13 cellular contexts compared by ENCODE assay signal in the genomic region with DNA sequence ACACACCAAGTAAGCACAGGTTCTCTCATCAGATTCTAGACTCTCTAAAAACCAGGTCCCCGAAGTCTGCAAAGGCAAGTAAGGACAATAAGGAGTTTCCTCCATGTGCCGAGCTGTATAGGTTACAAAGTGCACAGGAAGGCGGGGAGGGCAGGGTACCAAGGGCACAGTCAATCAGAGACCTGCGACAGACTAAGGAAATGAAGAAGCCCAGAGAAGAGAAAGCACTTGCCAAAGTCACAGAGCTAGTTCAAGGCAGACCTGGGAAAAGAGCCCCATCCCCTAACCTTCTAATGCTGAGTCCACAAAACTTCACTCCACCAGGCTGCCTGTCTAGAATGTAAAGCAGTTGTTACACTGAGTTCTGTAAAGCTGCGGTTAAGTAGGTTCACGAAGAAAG. TPM values are rescaled to one million over a fixed set of nuclear protein-coding genes. Genes with fewer than 3 reads are reported as not detected.
DNase-seq lines count a peak whose midpoint lies in the region; ATAC-seq lines count a peak whose summit lies in the region.
"Had no signal": no experiment of that assay in that cellular context is flagged by ENCODE, and none has a peak within 500 bp of the region (broad histone marks: within the 10 kb centered on the region; RNA-seq: fewer than 3 reads in every experiment).

No MANE protein-coding gene starts in this region.

- no peak for DNase-seq in T-helper 1 cell
- DNase-seq in activated CD4-positive, alpha-beta memory T cell treated with anti-CD3 and anti-CD28 coated beads, Interleukin-2, amount 10 ng/mL, durations not matched to agents 7 days and 5 days = no peak
- DNase-seq in stimulated activated naive CD8-positive, alpha-beta T cell treated with anti-CD3 and anti-CD28 coated beads, Interleukin-15, amount 100 ng/mL, for 72 hours = no peak
- no peak for DNase-seq in kidney glomerular epithelial cell (lab: John Stamatoyannopoulos, UW)
- DNase-seq in ACHN = no peak
- DNase-seq: 8988T; aorta; NCI-H1436 treated with DMSO at 0.1 percent for 48 hours; stimulated activated CD4-positive, alpha-beta T cell treated with anti-CD3 and anti-CD28 coated beads, Interleukin-2, amount 100 ng/mL, for 48 hours; SW 1271 had no signal

- no peaks in the 10 kb centered on the region for H3K9me3 ChIP-seq in iPS-15b (ENCODE audit: control insufficient read depth, insufficient read depth, low read length)

- H3K9ac ChIP-seq in iPS-15b (ENCODE audit: low read depth, low read length) = no peak overlapping the region

- peak overlapping the region; percentile 92 for H3K4me3 Mint-ChIP-seq in T-helper 1 cell treated with Interleukin-12 subunit alpha and Interleukin-12 subunit beta and Interleukin-4 antibody, amounts not matched to agents 30 μg/mL and 1 μg/mL, for 36 hours
- H3K4me3 Mint-ChIP-seq in activated CD4-positive, alpha-beta memory T cell treated with anti-CD3 and anti-CD28 coated beads, Interleukin-2, amount 10 ng/mL, durations not matched to agents 7 days and 5 days = peak overlapping the region; percentile 63
- H3K4me3 Mint-ChIP-seq in stimulated activated naive CD8-positive, alpha-beta T cell treated with anti-CD3 and anti-CD28 coated beads, Interleukin-15, amount 100 ng/mL, for 72 hours = peak overlapping the region; percentile 91

- peaks cover 38% of the 10 kb centered on the region for H3K36me3 ChIP-seq in iPS-15b (ENCODE audit: control insufficient read depth, insufficient read depth, low read length)

- no peaks in the 10 kb centered on the region for H3K9me3 Mint-ChIP-seq in T-helper 1 cell treated with Interleukin-12 subunit alpha and Interleukin-12 subunit beta and Interleukin-4 antibody, amounts not matched to agents 30 μg/mL and 1 μg/mL, for 36 hours
- H3K9me3 Mint-ChIP-seq in activated CD4-positive, alpha-beta memory T cell treated with anti-CD3 and anti-CD28 coated beads, Interleukin-2, amount 10 ng/mL, durations not matched to agents 7 days and 5 days = no peaks in the 10 kb centered on the region
- no peaks in the 10 kb centered on the region for H3K9me3 Mint-ChIP-seq in stimulated activated naive CD8-positive, alpha-beta T cell treated with anti-CD3 and anti-CD28 coated beads, Interleukin-15, amount 100 ng/mL, for 72 hours

- CTCF ChIA-PET in activated CD4-positive, alpha-beta memory T cell treated with anti-CD3 and anti-CD28 coated beads, Interleukin-2, amount 10 ng/mL, durations not matched to agents 7 days and 5 days (lab: Charles Lee) = interaction anchor here (3.1 kb wide), 1 partner anchor 15 kb away, joined by 8 read pairs; no protein-coding TSS in a partner anchor

- H3K4me3 ChIP-seq in iPS-15b (ENCODE audit: low read depth, low read length) = peak overlapping the region; percentile 22

- in situ Hi-C loops in ACHN (cut with HindIII; ENCODE audit: low pct_ligation_motif_present, low pct_unique_long_range_greater_than_20kb, low sequenced_read_pairs) = no loop called here

- peak overlapping the region; percentile 77 for H3K27ac Mint-ChIP-seq in T-helper 1 cell treated with Interleukin-12 subunit alpha and Interleukin-12 subunit beta and Interleukin-4 antibody, amounts not matched to agents 30 μg/mL and 1 μg/mL, for 36 hours
- peak overlapping the region; percentile 60 for H3K27ac Mint-ChIP-seq in activated CD4-positive, alpha-beta memory T cell treated with anti-CD3 and anti-CD28 coated beads, Interleukin-2, amount 10 ng/mL, durations not matched to agents 7 days and 5 days
- H3K27ac Mint-ChIP-seq in stimulated activated naive CD8-positive, alpha-beta T cell treated with anti-CD3 and anti-CD28 coated beads, Interleukin-15, amount 100 ng/mL, for 72 hours = peak overlapping the region in 1 of 2 donors; percentile 89

- POLR2A ChIA-PET in activated CD4-positive, alpha-beta memory T cell treated with anti-CD3 and anti-CD28 coated beads, Interleukin-2, amount 10 ng/mL, durations not matched to agents 7 days and 5 days (lab: Charles Lee) = interaction anchor here (1.0 to 1.2 kb wide), 2 partner anchors 70 to 207 kb away, joined by 3 to 5 read pairs; no protein-coding TSS in a partner anchor

- no peaks in the 10 kb centered on the region for H3K27me3 ChIP-seq in iPS-15b (ENCODE audit: control insufficient read depth, insufficient read depth, low read length)

- peaks cover 15% of the 10 kb centered on the region for H3K36me3 Mint-ChIP-seq in T-helper 1 cell treated with Interleukin-12 subunit alpha and Interleukin-12 subunit beta and Interleukin-4 antibody, amounts not matched to agents 30 μg/mL and 1 μg/mL, for 36 hours (ENCODE audit: low read depth)
- H3K36me3 Mint-ChIP-seq in activated CD4-positive, alpha-beta memory T cell treated with anti-CD3 and anti-CD28 coated beads, Interleukin-2, amount 10 ng/mL, durations not matched to agents 7 days and 5 days (ENCODE audit: low read depth) = peaks cover 21% of the 10 kb centered on the region

- no peak for ATAC-seq in stimulated activated naive CD8-positive, alpha-beta T cell treated with anti-CD3 and anti-CD28 coated beads, Interleukin-15, amount 100 ng/mL, for 72 hours
- ATAC-seq in GM19463 (IDR thresholded peaks at IDR 0.05; ENCODE audit: unreplicated experiment) = no peak

- no peaks in the 10 kb centered on the region for H3K27me3 Mint-ChIP-seq in T-helper 1 cell treated with Interleukin-12 subunit alpha and Interleukin-12 subunit beta and Interleukin-4 antibody, amounts not matched to agents 30 μg/mL and 1 μg/mL, for 36 hours (ENCODE audit: low read depth)
- H3K27me3 Mint-ChIP-seq in activated CD4-positive, alpha-beta memory T cell treated with anti-CD3 and anti-CD28 coated beads, Interleukin-2, amount 10 ng/mL, durations not matched to agents 7 days and 5 days = no peaks in the 10 kb centered on the region
- no peaks in the 10 kb centered on the region for H3K27me3 Mint-ChIP-seq in stimulated activated naive CD8-positive, alpha-beta T cell treated with anti-CD3 and anti-CD28 coated beads, Interleukin-15, amount 100 ng/mL, for 72 hours

- peaks cover 3% of the 10 kb centered on the region for H3K4me1 ChIP-seq in iPS-15b (ENCODE audit: control insufficient read depth, insufficient read depth, low read length)

- peaks cover 24% of the 10 kb centered on the region for H3K4me1 Mint-ChIP-seq in T-helper 1 cell treated with Interleukin-12 subunit alpha and Interleukin-12 subunit beta and Interleukin-4 antibody, amounts not matched to agents 30 μg/mL and 1 μg/mL, for 36 hours (ENCODE audit: low read depth)
- peaks cover 26% of the 10 kb centered on the region for H3K4me1 Mint-ChIP-seq in activated CD4-positive, alpha-beta memory T cell treated with anti-CD3 and anti-CD28 coated beads, Interleukin-2, amount 10 ng/mL, durations not matched to agents 7 days and 5 days
- H3K4me1 Mint-ChIP-seq in stimulated activated naive CD8-positive, alpha-beta T cell treated with anti-CD3 and anti-CD28 coated beads, Interleukin-15, amount 100 ng/mL, for 72 hours = peaks cover 41% of the 10 kb centered on the region

RNA-seq across cellular contexts. Expression of a gene that starts 1.7 kb away (rescaled TPM):
- 10 to 100 TPM; 84.0 to 88.8 TPM for total RNA-seq in activated CD4-positive, alpha-beta memory T cell treated with anti-CD3 and anti-CD28 coated beads, Interleukin-2, amount 10 ng/mL, durations not matched to agents 7 days and 5 days

RNA-seq across cellular contexts. Expression of a gene that starts 26.5 kb away (rescaled TPM):
- total RNA-seq in activated CD4-positive, alpha-beta memory T cell treated with anti-CD3 and anti-CD28 coated beads, Interleukin-2, amount 10 ng/mL, durations not matched to agents 7 days and 5 days = under 1 TPM; 0.91 to 0.95 TPM
